Comparison of ENCODE assay signal across 17 cellular contexts in genomic region chr20:63885264-63886053, GRCh38. TPM values are rescaled to one million over a fixed set of nuclear protein-coding genes. Genes with fewer than 3 reads are reported as not detected.
DNase-seq lines count a peak whose midpoint lies in the region; ATAC-seq and FAIRE-seq lines count a peak whose summit lies in the region.
"Had no signal": no experiment of that assay in that cellular context is flagged by ENCODE, and none has a peak within 500 bp of the region (broad histone marks: within the 10 kb centered on the region; RNA-seq: fewer than 3 reads in every experiment).

No MANE protein-coding gene starts in this region.

- H3K27ac ChIP-seq in BLaER1: 0 out of 2 replicates have a peak overlapping the region, but pooled peaks have one; percentile 44
- no peak overlapping the region for H3K27ac ChIP-seq in right cardiac atrium (ENCODE audit: low read length)
- H3K27ac ChIP-seq: body of pancreas, pancreas, testis had no signal

- peak; percentile 66 for DNase-seq in HPDE6-E6E7 (ENCODE audit: extremely low spot score)
- DNase-seq in right cardiac atrium: peak in 2 of 3 donors; percentile 35 to 43
- no peak for DNase-seq in DMS153 treated with DMSO at 0.1 percent for 48 hours (lab: John Stamatoyannopoulos, UW; ENCODE audit: unreplicated experiment)
- DNase-seq in frontal cortex (ENCODE audit: low spot score in 2 of 2): no peak
- DNase-seq: activated CD8-positive, alpha-beta memory T cell treated with anti-CD3 and anti-CD28 coated beads for 24 hours; activated gamma-delta T cell treated with Interleukin-2 at 50 U/mL for 16 hours; body of pancreas; effector CD8-positive, alpha-beta T cell; NCI-H1092 treated with DMSO at 0.1 percent for 48 hours; pancreas; stimulated activated CD4-positive, alpha-beta T cell treated with anti-CD3 and anti-CD28 coated beads, Interleukin-12 subunit alpha, Interleukin-12 subunit beta, amount 100 ng/mL, for 4 hours; testis had no signal

- 86% methylated on average over 27 of the region's 27 CpGs for WGBS in right cardiac atrium

- H3K9me3 ChIP-seq in BLaER1 (no peaks in the 10 kb centered on the region), right cardiac atrium (ENCODE audit: control insufficient read depth, low read length) (no peaks in the 10 kb centered on the region)
- H3K9me3 ChIP-seq: body of pancreas, pancreas, SK-N-SH, testis had no signal

- no peak for FAIRE-seq in frontal cortex (lab: Jason Lieb, UNC)
- FAIRE-seq: H1, pancreas had no signal

- H3K36me3 ChIP-seq in BLaER1: peaks cover 99% of the 10 kb centered on the region

- H3K4me1 ChIP-seq in BLaER1 (peaks cover 45% of the 10 kb centered on the region), right cardiac atrium (ENCODE audit: control insufficient read depth, insufficient read depth, low read length) (no peaks in the 10 kb centered on the region)
- H3K4me1 ChIP-seq: body of pancreas, pancreas had no signal

- H3K4me2 ChIP-seq in BLaER1: peak overlapping the region; percentile 17
- H3K4me2 ChIP-seq: SK-N-SH had no signal

- H3K4me3 ChIP-seq in BLaER1 (no peak overlapping the region), right cardiac atrium (ENCODE audit: low read length) (no peak overlapping the region)
- H3K4me3 ChIP-seq: body of pancreas, pancreas, testis had no signal

- H3K27me3 ChIP-seq in BLaER1 (no peaks in the 10 kb centered on the region), right cardiac atrium (ENCODE audit: control insufficient read depth, insufficient read depth) (no peaks in the 10 kb centered on the region)
- H3K27me3 ChIP-seq: body of pancreas, pancreas, testis had no signal

- intact Hi-C loops in right cardiac atrium (cut with DNase I): no loop called here

- peaks cover 97% of the 10 kb centered on the region for H4K20me1 ChIP-seq in BLaER1

- ATAC-seq in right cardiac atrium (no peak), GM19397 (IDR thresholded peaks at IDR 0.05; ENCODE audit: unreplicated experiment) (no peak)
- ATAC-seq: body of pancreas had no signal

- H3K9ac ChIP-seq in BLaER1: no peak overlapping the region
- H3K9ac ChIP-seq: SK-N-SH had no signal

RNA-seq across cellular contexts. Expression of gene DNAJC5, which starts 9.5 kb away (rescaled TPM):
- total RNA-seq in right cardiac atrium (10 to 100 TPM; 43.1 to 51.0 (median 49.9) TPM), frontal cortex (102 TPM)
- polyA plus RNA-seq in right cardiac atrium: 32.2 TPM

RNA-seq across cellular contexts. Expression of gene TPD52L2, which starts 20.4 kb away (rescaled TPM):
- 10 to 100 TPM; 62.1 to 73.5 (median 63.6) TPM for total RNA-seq in right cardiac atrium
- polyA plus RNA-seq in right cardiac atrium: 52.3 TPM
- total RNA-seq in frontal cortex: 22.4 TPM

RNA-seq across cellular contexts. Expression of gene ABHD16B, which starts 24.2 kb away (rescaled TPM):
- not detected for total RNA-seq in right cardiac atrium
- 0.54 TPM for polyA plus RNA-seq in right cardiac atrium
- not detected for total RNA-seq in frontal cortex
- total RNA-seq: body of pancreas, H1, mesothelial cell of epicardium, pancreas had no signal
- polyA plus RNA-seq: H1, SK-N-SH had no signal

RNA-seq across cellular contexts. Expression of gene ZBTB46, which starts 54.4 kb away (rescaled TPM):
- total RNA-seq in right cardiac atrium (10 to 100 TPM; 14.4 to 18.1 (median 16.3) TPM), frontal cortex (22.4 TPM)
- 6.7 TPM for polyA plus RNA-seq in right cardiac atrium

Comparison
In these comparisons a context has a peak if more than half of its experiments do, and no peak if none do; other contexts are left out.
1. DNase-seq: peak in HPDE6-E6E7 (single experiment) and right cardiac atrium (2 of 3); none in DMS153 treated with DMSO at 0.1 percent for 48 hours (single experiment) and frontal cortex (0 of 2).